ENCODE assay signal across 9 cellular contexts in the genomic region with DNA sequence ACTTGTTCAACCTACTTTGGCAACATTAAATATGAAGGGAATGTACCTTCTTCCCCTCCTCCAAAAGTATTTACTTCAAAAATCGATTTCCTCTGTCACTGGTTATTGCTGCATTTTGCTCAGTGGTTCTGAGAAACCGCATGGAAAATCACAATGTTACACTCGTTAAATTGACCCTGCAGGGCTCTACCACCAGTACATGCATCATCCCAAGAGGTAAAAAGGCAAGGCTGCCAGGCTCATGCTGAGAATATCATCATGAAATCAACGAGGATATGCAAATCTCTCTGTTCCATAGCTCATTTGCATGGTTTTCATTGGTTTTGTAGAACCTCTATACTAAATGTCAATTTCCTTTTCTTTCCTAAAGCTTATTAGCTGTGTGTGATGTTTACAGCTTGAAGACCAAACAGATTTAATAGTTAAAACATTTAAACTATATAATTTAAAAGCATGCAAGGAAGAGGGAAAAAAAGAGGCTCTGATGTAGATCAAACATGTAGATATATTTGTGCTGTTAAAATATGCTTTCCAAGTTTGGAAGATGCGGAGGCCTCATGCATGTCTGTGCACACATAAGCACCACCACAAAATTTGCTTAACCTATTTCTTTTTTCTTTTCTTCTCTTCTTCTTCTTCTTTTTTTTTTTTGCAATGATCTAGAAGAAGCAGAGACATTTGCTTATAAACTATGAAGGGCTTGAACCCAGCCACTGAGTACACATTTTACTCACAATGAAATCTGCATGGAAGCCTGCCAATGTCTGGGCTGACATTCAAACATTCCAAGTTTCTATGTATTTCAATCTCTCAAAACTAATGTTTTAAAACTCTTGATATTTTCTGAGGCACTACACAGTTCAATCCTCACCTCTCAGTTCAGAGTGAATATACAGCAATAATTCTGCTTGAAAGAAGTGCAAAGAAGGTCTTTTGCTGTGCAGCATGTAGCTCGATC.
DNase-seq lines count a peak whose midpoint lies in the region; ATAC-seq, FAIRE-seq and TF ChIP-seq lines count a peak whose summit lies in the region.
"Had no signal": no experiment of that assay in that cellular context is flagged by ENCODE, and none has a peak within 500 bp of the region (broad histone marks: within the 10 kb centered on the region; RNA-seq: fewer than 3 reads in every experiment).

No MANE protein-coding gene starts in this region.

- BruUV-seq in PC-9 (replicated peaks; lab: Mats Ljungman, UMichigan), result no TSS peak

- H3K27ac Mint-ChIP-seq in effector memory CD8-positive, alpha-beta T cell, result peak overlapping the region in 1 of 2 donors; percentile 99
- H3K27ac Mint-ChIP-seq in type B pancreatic cell, result no peak overlapping the region

- H3K36me3 ChIP-seq in PC-9 (ENCODE audit: low read depth), result no peaks in the 10 kb centered on the region

- POLR2A ChIA-PET in PC-9 (lab: Charles Lee; ENCODE audit: unreplicated experiment), result interaction anchor here (0.7 kb wide), 1 partner anchor 113 kb away, joined by 4 read pairs; no protein-coding TSS in a partner anchor

- H3K4me2 ChIP-seq in PC-9, result no peak overlapping the region

- TF ChIP-seq CTCF in PC-9 (conservative IDR thresholded peaks at IDR 0.05), result no peak
- no peak for TF ChIP-seq CTCF in type B pancreatic cell (conservative IDR thresholded peaks at IDR 0.05)

- no peaks in the 10 kb centered on the region for H3F3A ChIP-seq in PC-9 (ENCODE audit: insufficient read depth, low read depth)

- H2AFZ ChIP-seq in PC-9, result no peak overlapping the region

- CTCF ChIA-PET in PC-9 (lab: Charles Lee), result no interaction called here

- no peak overlapping the region for H3K27ac ChIP-seq in PC-9

- H3K9me2 ChIP-seq in PC-9 (ENCODE audit: insufficient read depth), result no peaks in the 10 kb centered on the region

- H3K36me3 Mint-ChIP-seq in effector memory CD8-positive, alpha-beta T cell (ENCODE audit: insufficient read depth), result peaks cover 31% of the 10 kb centered on the region
- peaks cover 14% of the 10 kb centered on the region for H3K36me3 Mint-ChIP-seq in type B pancreatic cell

- peak; percentile 57 for ATAC-seq in GM19025 (IDR thresholded peaks at IDR 0.05; ENCODE audit: low read depth, unreplicated experiment)
- peak; percentile 57 for ATAC-seq in HG03342 (IDR thresholded peaks at IDR 0.05; ENCODE audit: unreplicated experiment)
- no peak for ATAC-seq in effector memory CD8-positive, alpha-beta T cell (replicated peaks)

- intact Hi-C loops in PC-9 (cut with micrococcal nuclease; ENCODE audit: unreplicated experiment), result no loop called here

- H3K4me1 Mint-ChIP-seq in effector memory CD8-positive, alpha-beta T cell (ENCODE audit: low read depth in 2 of 2), result peaks cover 32 to 55% of the 10 kb centered on the region in 2 donors
- H3K4me1 Mint-ChIP-seq in type B pancreatic cell (ENCODE audit: unreplicated experiment), result peaks cover 22% of the 10 kb centered on the region

- no peaks in the 10 kb centered on the region for H3K9me3 ChIP-seq in PC-9 (ENCODE audit: insufficient read depth, low read depth)

- H3K27me3 Mint-ChIP-seq in effector memory CD8-positive, alpha-beta T cell, result no peaks in the 10 kb centered on the region
- no peaks in the 10 kb centered on the region for H3K27me3 Mint-ChIP-seq in type B pancreatic cell

- no peaks in the 10 kb centered on the region for H4K20me1 ChIP-seq in PC-9 (ENCODE audit: insufficient read depth)

- no peak overlapping the region for H3K4me3 Mint-ChIP-seq in effector memory CD8-positive, alpha-beta T cell
- H3K4me3 Mint-ChIP-seq in type B pancreatic cell, result no peak overlapping the region

- H3K4me1 ChIP-seq in PC-9 (replicated peaks; ENCODE audit: insufficient read depth), result no peaks in the 10 kb centered on the region

- DNase-seq in AG20443 (ENCODE audit: low spot score) (peak; percentile 31), T1000 (lab: John Stamatoyannopoulos, UW) (no peak), PC-9 (no peak), type B pancreatic cell (ENCODE audit: extremely low spot score, unreplicated experiment) (no peak)
- DNase-seq in effector memory CD8-positive, alpha-beta T cell, result no peak
- DNase-seq: NCI-H1930 had no signal

- FAIRE-seq in endometrium (lab: Jason Lieb, UNC), result peak; percentile 8

- H3K9me3 Mint-ChIP-seq in effector memory CD8-positive, alpha-beta T cell, result no peaks in the 10 kb centered on the region
- no peaks in the 10 kb centered on the region for H3K9me3 Mint-ChIP-seq in type B pancreatic cell

- H3K79me2 ChIP-seq in PC-9 (ENCODE audit: low read depth), result no peaks in the 10 kb centered on the region

- no peaks in the 10 kb centered on the region for H3K27me3 ChIP-seq in PC-9 (ENCODE audit: insufficient read depth, low read depth)

- H3K4me3 ChIP-seq in PC-9, result no peak overlapping the region
